Comparison of ENCODE assay signal across 17 cellular contexts in genomic region chr4:119655111-119655837, GRCh38. TPM values are rescaled to one million over a fixed set of nuclear protein-coding genes. Genes with fewer than 3 reads are reported as not detected.
DNase-seq lines count a peak whose midpoint lies in the region; ATAC-seq and TF ChIP-seq lines count a peak whose summit lies in the region.
"Had no signal": no experiment of that assay in that cellular context is flagged by ENCODE, and none has a peak within 500 bp of the region (broad histone marks: within the 10 kb centered on the region; RNA-seq: fewer than 3 reads in every experiment).

No MANE protein-coding gene starts in this region.

- H2BK12ac ChIP-seq in mesenchymal stem cell (ENCODE audit: low read length in 2 of 2) (peak overlapping the region; percentile 60 to 83), neuronal stem cell (ENCODE audit: low read length) (no peak overlapping the region)

- H2AK5ac ChIP-seq in mesenchymal stem cell (ENCODE audit: low read length, severe bottlenecking) (no peak overlapping the region), neuronal stem cell (ENCODE audit: low read depth, low read length) (no peak overlapping the region)

- H2BK15ac ChIP-seq in mesenchymal stem cell (ENCODE audit: low read depth, poor library complexity, severe bottlenecking) = no peak overlapping the region
- no peak overlapping the region for H2BK15ac ChIP-seq in neuronal stem cell (ENCODE audit: low read length)

- H3K23ac ChIP-seq in mesenchymal stem cell (ENCODE audit: low read length in 2 of 2) = no peak overlapping the region
- H3K23ac ChIP-seq in neuronal stem cell (ENCODE audit: low read depth, low read length, poor library complexity) = no peak overlapping the region

- H3K79me1 ChIP-seq in mesenchymal stem cell (replicated peaks; ENCODE audit: low read length, poor library complexity, severe bottlenecking) (no peaks in the 10 kb centered on the region), neuronal stem cell (ENCODE audit: low read depth, low read length) (no peaks in the 10 kb centered on the region)

- DNase-seq in DMS53 (lab: John Stamatoyannopoulos, UW) (peak; percentile 9), DMS53 treated with DMSO at 0.1 percent for 48 hours (lab: John Stamatoyannopoulos, UW; ENCODE audit: unreplicated experiment) (no peak), mesenchymal stem cell (no peak), NCI-H345 (lab: John Stamatoyannopoulos, UW) (no peak), neuronal stem cell (ENCODE audit: low spot score) (no peak), substantia nigra (lab: John Stamatoyannopoulos, UW) (no peak)
- DNase-seq: AML-193; CD4-positive, CD25-positive, alpha-beta regulatory T cell; DMS 273 treated with DMSO at 0.1 percent for 48 hours; DMS79 treated with DMSO at 0.1 percent for 48 hours; EL; H7 had no signal

- H3K27me3 ChIP-seq in mesenchymal stem cell (ENCODE audit: control insufficient read depth in 1 of 2, insufficient read depth in 1 of 2, low read length in 2 of 2) = no peaks in the 10 kb centered on the region
- no peaks in the 10 kb centered on the region for H3K27me3 ChIP-seq in neuronal stem cell (ENCODE audit: control insufficient read depth in 3 of 3, insufficient read depth in 3 of 3, low read depth in 1 of 3, low read length in 3 of 3)
- H3K27me3 ChIP-seq: BLaER1 had no signal

- H3K4me1 ChIP-seq in mesenchymal stem cell (ENCODE audit: control insufficient read depth, insufficient read depth, low read depth, low read length) (no peaks in the 10 kb centered on the region), neuronal stem cell (ENCODE audit: control insufficient read depth in 2 of 2, insufficient read depth in 1 of 2, low read depth in 1 of 2, low read length in 2 of 2) (no peaks in the 10 kb centered on the region)
- H3K4me1 ChIP-seq: BLaER1 had no signal

- H3K4ac ChIP-seq in mesenchymal stem cell (ENCODE audit: low read depth in 1 of 2, low read length in 2 of 2) (peak overlapping the region in 1 of 2 experiments; percentile 88), neuronal stem cell (ENCODE audit: low read length) (no peak overlapping the region)

- 50% methylated on average over 1 of the region's 4 CpGs for WGBS in mesenchymal stem cell
- WGBS in neuronal stem cell (ENCODE audit: extremely low coverage in 2 of 2, insufficient read length in 2 of 2, insufficient replicate concordance in 1 of 2), 2 donors = no CpG with 5 or more reads among the region's 4 CpGs

- H2BK5ac ChIP-seq in mesenchymal stem cell (ENCODE audit: low read depth, low read length, poor library complexity, severe bottlenecking) = no peak overlapping the region
- no peak overlapping the region for H2BK5ac ChIP-seq in neuronal stem cell (ENCODE audit: low read length)

- ATAC-seq in SK-N-SH treated with all-trans-retinoic acid at 6 μM for 48 hours (no peak), HG03135 (IDR thresholded peaks at IDR 0.05; ENCODE audit: unreplicated experiment) (no peak)
- ATAC-seq: GM23338 had no signal

- H2BK120ac ChIP-seq in mesenchymal stem cell (ENCODE audit: low read depth, low read length) = no peak overlapping the region
- H2BK120ac ChIP-seq in neuronal stem cell (ENCODE audit: low read depth, low read length) = no peak overlapping the region

- H3K18ac ChIP-seq in mesenchymal stem cell (ENCODE audit: low read depth in 1 of 2, low read length in 2 of 2) (no peak overlapping the region), neuronal stem cell (ENCODE audit: low read length) (no peak overlapping the region)

- H2AFZ ChIP-seq in mesenchymal stem cell (ENCODE audit: low read depth, low read length) (no peak overlapping the region), neuronal stem cell (ENCODE audit: low read length) (no peak overlapping the region)

- H3K9me3 ChIP-seq in mesenchymal stem cell (ENCODE audit: control insufficient read depth, low read length) = no peaks in the 10 kb centered on the region
- H3K9me3 ChIP-seq in neuronal stem cell (replicated peaks in 1 of 2; ENCODE audit: control insufficient read depth in 2 of 2, insufficient read depth in 1 of 2, low read depth in 1 of 2, low read length in 2 of 2) = no peaks in the 10 kb centered on the region
- H3K9me3 ChIP-seq: BLaER1 had no signal

- H3K36me3 ChIP-seq in mesenchymal stem cell (ENCODE audit: control insufficient read depth in 1 of 2, insufficient read depth in 2 of 2, low read depth in 1 of 2, low read length in 2 of 2) (no peaks in the 10 kb centered on the region), neuronal stem cell (replicated peaks in 1 of 2; ENCODE audit: control insufficient read depth in 2 of 2, insufficient read depth in 2 of 2, low read length in 2 of 2) (no peaks in the 10 kb centered on the region)
- H3K36me3 ChIP-seq: BLaER1 had no signal

- no peak overlapping the region for H3K9ac ChIP-seq in mesenchymal stem cell (ENCODE audit: low read length)
- H3K9ac ChIP-seq in neuronal stem cell (ENCODE audit: low read depth, low read length, poor library complexity) = no peak overlapping the region
- H3K9ac ChIP-seq: BLaER1 had no signal

- H3K4me2 ChIP-seq in mesenchymal stem cell (ENCODE audit: low read length, poor library complexity, severe bottlenecking) (no peak overlapping the region), neuronal stem cell (ENCODE audit: insufficient read depth, low read length, poor library complexity, severe bottlenecking) (no peak overlapping the region)
- H3K4me2 ChIP-seq: BLaER1, GM23338 had no signal

- H3K27ac ChIP-seq in mesenchymal stem cell (ENCODE audit: low read length, poor library complexity, severe bottlenecking) (no peak overlapping the region), neuronal stem cell (replicated peaks; ENCODE audit: low read length) (no peak overlapping the region), substantia nigra (ENCODE audit: low read depth, low read length, poor library complexity, severe bottlenecking) (no peak overlapping the region)
- H3K27ac ChIP-seq: 22Rv1, BLaER1 had no signal

- peak overlapping the region; percentile 21 for H4K8ac ChIP-seq in mesenchymal stem cell (ENCODE audit: low read length)
- H4K8ac ChIP-seq in neuronal stem cell (ENCODE audit: low read depth, low read length) = no peak overlapping the region

- H3K14ac ChIP-seq in mesenchymal stem cell (ENCODE audit: low read length in 2 of 2) = no peak overlapping the region
- no peak overlapping the region for H3K14ac ChIP-seq in neuronal stem cell (ENCODE audit: low read length)

- H3K4me3 ChIP-seq in mesenchymal stem cell (ENCODE audit: insufficient read depth in 1 of 2, low read depth in 1 of 2, low read length in 2 of 2) (no peak overlapping the region), neuronal stem cell (ENCODE audit: low read length in 2 of 2) (no peak overlapping the region)
- H3K4me3 ChIP-seq: BLaER1, GM23338 had no signal

- H4K91ac ChIP-seq in mesenchymal stem cell (ENCODE audit: low read length) (no peak overlapping the region), neuronal stem cell (ENCODE audit: low read depth, low read length, poor library complexity) (no peak overlapping the region)

TF ChIP-seq in SK-N-SH treated with all-trans-retinoic acid at 6 μM for 48 hours, 23 proteins besides CTCF, POLR2A, EP300 and RAD21 (continues in another document):
- TF ChIP-seq ZNF70 (CRISPR knock-in tag; IDR thresholded peaks at IDR 0.05) (no peak; the same call in 1 of the 2 replicates), POU6F1 (CRISPR knock-in tag; IDR thresholded peaks at IDR 0.05; ENCODE audit: borderline replicate concordance, low read depth) (no peak), ISL1 (CRISPR knock-in tag; IDR thresholded peaks at IDR 0.05) (peak; percentile 91), ZFP3 (CRISPR knock-in tag; IDR thresholded peaks at IDR 0.05) (peak; percentile 68; the same call in 1 of the 2 replicates), ZNF8 (CRISPR knock-in tag; IDR thresholded peaks at IDR 0.05) (peak; percentile 51; the same call in 1 of the 2 replicates), TCF4 (CRISPR knock-in tag; IDR thresholded peaks at IDR 0.05; ENCODE audit: borderline replicate concordance) (peak; percentile 92), ESRRG (CRISPR knock-in tag; IDR thresholded peaks at IDR 0.05) (no peak), CREB5 (CRISPR knock-in tag; IDR thresholded peaks at IDR 0.05; ENCODE audit: low read depth) (peak; percentile 60), ZFP30 (CRISPR knock-in tag; IDR thresholded peaks at IDR 0.05) (no peak), ZC3H10 (CRISPR knock-in tag; IDR thresholded peaks at IDR 0.05) (no peak), RARB (CRISPR knock-in tag; IDR thresholded peaks at IDR 0.05) (no peak), SNAI2 (CRISPR knock-in tag; IDR thresholded peaks at IDR 0.05) (no peak), ZNF565 (CRISPR knock-in tag; conservative IDR thresholded peaks at IDR 0.05; ENCODE audit: low read depth) (no peak)

RNA-seq across cellular contexts. Expression of gene PDE5A, which starts 26.7 kb away (rescaled TPM):
- polyA plus RNA-seq in mesenchymal stem cell (2013, experiment 1 of 2) = 76.3 TPM
- polyA plus RNA-seq in mesenchymal stem cell (2013, experiment 2 of 2) = 76.6 TPM
- 2.4 TPM for polyA plus RNA-seq in neuronal stem cell (2013, experiment 1 of 2)
- 2.8 TPM for polyA plus RNA-seq in neuronal stem cell (2013, experiment 2 of 2)
